ENCODE assay signal across 7 cellular contexts in the genomic region with DNA sequence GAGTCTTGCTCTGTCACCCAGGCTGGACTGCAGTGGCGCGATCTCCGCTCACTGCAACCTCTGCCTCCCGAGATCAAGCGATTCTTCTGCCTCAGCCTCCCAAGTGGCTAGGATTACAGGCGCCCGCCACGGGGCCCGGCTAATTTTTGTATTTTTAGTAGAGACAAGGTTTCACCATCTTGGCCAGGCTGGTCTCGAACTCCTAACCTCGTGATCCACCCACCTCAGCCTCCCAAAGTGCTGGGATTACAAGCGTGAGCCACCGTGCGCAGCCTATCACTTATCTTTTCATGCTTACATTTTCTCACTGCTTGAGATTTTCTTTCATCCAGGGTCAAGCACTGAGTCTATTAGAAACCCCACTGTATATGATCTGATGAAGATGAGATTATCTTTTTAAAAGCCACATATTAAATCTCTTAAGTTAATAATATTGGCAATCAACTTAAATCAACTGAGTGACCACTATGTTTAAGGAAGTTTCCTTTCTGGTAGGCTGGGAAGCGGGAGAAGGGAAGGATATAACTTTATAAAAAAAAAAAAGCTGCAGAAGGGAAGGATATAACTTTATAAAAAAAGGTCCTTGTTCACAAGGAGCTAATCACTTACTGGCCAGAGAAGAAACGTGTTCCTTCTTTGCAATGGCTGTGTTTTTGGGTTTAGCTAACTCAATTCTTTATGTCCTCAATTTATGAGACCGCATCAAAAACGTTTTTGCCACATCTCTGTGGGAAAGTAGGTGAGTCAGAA. TPM values are rescaled to one million over a fixed set of nuclear protein-coding genes. Genes with fewer than 3 reads are reported as not detected.
A peak's percentile ranks its signal among the peaks of the same experiment; 100 is the strongest.
DNase-seq lines count a peak whose midpoint lies in the region; ATAC-seq and TF ChIP-seq lines count a peak whose summit lies in the region.

No MANE protein-coding gene starts in this region.

- peaks cover 42% of the 10 kb centered on the region for H3K4me1 Mint-ChIP-seq in HFFc6 (ENCODE audit: low read depth)
- peaks cover 11% of the 10 kb centered on the region for H3K4me1 Mint-ChIP-seq in stimulated activated memory B cell treated with anti-CD40 and anti-IgM and Interleukin-4, amounts not matched to agents 10 μg/mL and 1 μg/mL and 100 μg/mL, for 72 hours

- TF ChIP-seq EP300 in esophagus muscularis mucosa (IDR thresholded peaks at IDR 0.05): no peak

- no peak for TF ChIP-seq CTCF in HFFc6 (IDR thresholded peaks at IDR 0.05)
- TF ChIP-seq CTCF in esophagus muscularis mucosa (IDR thresholded peaks at IDR 0.05): no peak

- WGBS in esophagus muscularis mucosa: 88% methylated on average over 18 of the region's 18 CpGs

- no peak for DNase-seq in HFFc6
- DNase-seq in SJCRH30: no peak
- DNase-seq in esophagus muscularis mucosa (ENCODE audit: extremely low spot score): no peak

- ATAC-seq in stimulated activated memory B cell treated with anti-CD40 and anti-IgM and Interleukin-4, amounts not matched to agents 10 μg/mL and 1 μg/mL and 100 μg/mL, for 72 hours: no peak
- ATAC-seq in HG02623 (IDR thresholded peaks at IDR 0.05; ENCODE audit: unreplicated experiment) (no peak), HG03342 (IDR thresholded peaks at IDR 0.05; ENCODE audit: unreplicated experiment) (no peak), GM21367 (IDR thresholded peaks at IDR 0.05; ENCODE audit: unreplicated experiment) (no peak)

- H3K27me3 ChIP-seq in SJCRH30 (no peaks in the 10 kb centered on the region), esophagus muscularis mucosa (no peaks in the 10 kb centered on the region)

- H3K27ac Mint-ChIP-seq in HFFc6: peak overlapping the region; percentile 99
- peak overlapping the region; percentile 100 for H3K27ac Mint-ChIP-seq in stimulated activated memory B cell treated with anti-CD40 and anti-IgM and Interleukin-4, amounts not matched to agents 10 μg/mL and 1 μg/mL and 100 μg/mL, for 72 hours

- peaks cover 8% of the 10 kb centered on the region for H3K27me3 Mint-ChIP-seq in HFFc6 (ENCODE audit: insufficient read depth)
- no peaks in the 10 kb centered on the region for H3K27me3 Mint-ChIP-seq in stimulated activated memory B cell treated with anti-CD40 and anti-IgM and Interleukin-4, amounts not matched to agents 10 μg/mL and 1 μg/mL and 100 μg/mL, for 72 hours

- H3K27ac ChIP-seq in SJCRH30 (peak overlapping the region; percentile 98; the same call in 1 of the 2 replicates), esophagus muscularis mucosa (replicated peaks in 1 of 4) (peak overlapping the region; percentile 96 to 100 (median 98))

- H3K4me3 Mint-ChIP-seq in HFFc6: no peak overlapping the region; the same call in none of the 2 replicates
- H3K4me3 Mint-ChIP-seq in stimulated activated memory B cell treated with anti-CD40 and anti-IgM and Interleukin-4, amounts not matched to agents 10 μg/mL and 1 μg/mL and 100 μg/mL, for 72 hours: peak overlapping the region; percentile 89

- peaks cover 26% of the 10 kb centered on the region for H3K9me3 Mint-ChIP-seq in HFFc6
- no peaks in the 10 kb centered on the region for H3K9me3 Mint-ChIP-seq in stimulated activated memory B cell treated with anti-CD40 and anti-IgM and Interleukin-4, amounts not matched to agents 10 μg/mL and 1 μg/mL and 100 μg/mL, for 72 hours

- intact Hi-C loops in esophagus muscularis mucosa (cut with DNase I): loop anchor here (5.0 kb wide), 1 partner anchor 59 kb away; a partner anchor contains a TSS

- H3K36me3 ChIP-seq in SJCRH30: peaks cover 19% of the 10 kb centered on the region
- peaks cover 0 to 20% (median 15%) of the 10 kb centered on the region in 4 donors for H3K36me3 ChIP-seq in esophagus muscularis mucosa

- H3K4me3 ChIP-seq in SJCRH30 (peak overlapping the region; percentile 95), esophagus muscularis mucosa (peak overlapping the region; percentile 85 to 99 (median 91))

- 0 out of 2 replicates have a peak, but pooled peaks cover 2% of the 10 kb centered on the region for H3K4me1 ChIP-seq in SJCRH30
- H3K4me1 ChIP-seq in esophagus muscularis mucosa: peaks cover 9 to 29% (median 25%) of the 10 kb centered on the region in 4 donors

- H3K36me3 Mint-ChIP-seq in HFFc6 (ENCODE audit: low read depth): peaks cover 26% of the 10 kb centered on the region
- H3K36me3 Mint-ChIP-seq in stimulated activated memory B cell treated with anti-CD40 and anti-IgM and Interleukin-4, amounts not matched to agents 10 μg/mL and 1 μg/mL and 100 μg/mL, for 72 hours: peaks cover 13% of the 10 kb centered on the region

- H3K9me3 ChIP-seq in SJCRH30 (replicated peaks): no peaks in the 10 kb centered on the region
- no peaks in the 10 kb centered on the region for H3K9me3 ChIP-seq in esophagus muscularis mucosa

- no peak for TF ChIP-seq POLR2A in esophagus muscularis mucosa (IDR thresholded peaks at IDR 0.05; ENCODE audit: low read depth)

RNA-seq across cellular contexts. Expression of a gene that starts 1.3 kb away (rescaled TPM):
- total RNA-seq in HFFc6 (2021; fragmentation: NEBNext Ultra II Directional; extraction: Animal tissue kit (Norgen Biotek cat#: 25700)): 100 to 1,000 TPM; 216 to 270 (median 236) TPM
- 62.0 and 85.5 TPM in 2 replicates for total RNA-seq in SJCRH30 (2014; rRNA removed; shearing (Covaris generic))
- 10 to 100 TPM; 33.3 to 47.2 (median 40.0) TPM for total RNA-seq in esophagus muscularis mucosa
